In the genomic region with DNA sequence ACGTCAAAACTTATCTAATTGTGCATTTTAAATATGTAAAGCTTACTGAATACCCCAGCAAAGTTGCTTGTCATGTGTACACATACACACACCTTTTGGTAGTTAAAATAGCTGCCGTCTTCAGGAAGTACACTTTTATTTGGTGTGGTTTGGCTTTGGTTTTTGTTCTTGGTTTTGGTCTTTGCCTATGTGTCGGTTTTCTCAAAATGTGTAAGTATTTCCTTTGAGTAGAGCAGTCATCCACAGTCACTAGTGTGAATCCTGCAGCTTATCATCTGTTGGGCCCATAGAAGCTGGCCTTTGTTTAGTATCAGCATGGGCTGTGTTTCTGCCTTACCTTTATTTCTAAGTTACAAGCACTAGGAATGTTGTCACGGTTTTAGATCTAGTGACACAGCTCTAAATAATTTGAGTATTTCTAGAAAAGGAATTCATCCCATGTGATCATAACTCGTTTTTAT, we compare ENCODE assay signal across 7 cellular contexts. TPM values are rescaled to one million over a fixed set of nuclear protein-coding genes. Genes with fewer than 3 reads are reported as not detected.
DNase-seq lines count a peak whose midpoint lies in the region; ATAC-seq and TF ChIP-seq lines count a peak whose summit lies in the region.

No MANE protein-coding gene starts in this region.

- H3F3A ChIP-seq in MM.1S (ENCODE audit: insufficient read depth, low read length) = peaks cover 39% of the 10 kb centered on the region

- H3K4me3 Mint-ChIP-seq in H9 = peak overlapping the region; percentile 63 to 90
- H3K4me3 Mint-ChIP-seq in natural killer cell treated with Interleukin-12 subunit alpha and Interleukin-12 subunit beta and Interleukin-15 and Interleukin-18, amount 100 ng/mL, for 72 hours = peak overlapping the region; percentile 65

- no peaks in the 10 kb centered on the region for H3K79me1 ChIP-seq in H9 (ENCODE audit: insufficient read depth, low read depth, low read length, poor library complexity, severe bottlenecking)

- H3K14ac ChIP-seq in H9 (ENCODE audit: insufficient read depth, low read length) = no peak overlapping the region

- no CpG with 5 or more reads among the region's 5 CpGs for WGBS in H9 (ENCODE audit: extremely low coverage, insufficient read length, low lambda C conversion rate)

- no peaks in the 10 kb centered on the region for H3K9me2 ChIP-seq in MM.1S (replicated peaks; ENCODE audit: insufficient read depth, low read length)

- no peak overlapping the region for H3K18ac ChIP-seq in H9 (ENCODE audit: insufficient read length, low read depth, low read length)

- H2BK15ac ChIP-seq in H9 (ENCODE audit: low read depth, low read length) = no peak overlapping the region

- H4K5ac ChIP-seq in H9 (ENCODE audit: insufficient read length, low read depth, low read length) = no peak overlapping the region

- no peak overlapping the region for H4K8ac ChIP-seq in H9 (replicated peaks; ENCODE audit: insufficient read length, low read depth, low read length)

- H2BK20ac ChIP-seq in H9 (ENCODE audit: low read depth, low read length, poor library complexity, severe bottlenecking) = no peak overlapping the region

- H3K4me3 ChIP-seq in MM.1S (ENCODE audit: low read length) = peak overlapping the region; percentile 78
- H3K4me3 ChIP-seq in duodenal mucosa (ENCODE audit: low read depth in 1 of 2, low read length in 2 of 2) = peak overlapping the region; percentile 72 to 77

- H3K27ac ChIP-seq in H9 (ENCODE audit: insufficient read length, low read depth, low read length) = no peak overlapping the region
- H3K27ac ChIP-seq in MM.1S (ENCODE audit: low read length) = peak overlapping the region; percentile 62; the same call in 1 of the 2 replicates
- H3K27ac ChIP-seq in duodenal mucosa (ENCODE audit: low read depth, low read length) = peak overlapping the region; percentile 77

- H3K27ac Mint-ChIP-seq in H9 = no peak overlapping the region; a peak in 1 of 7 replicates
- H3K27ac Mint-ChIP-seq in natural killer cell treated with Interleukin-12 subunit alpha and Interleukin-12 subunit beta and Interleukin-15 and Interleukin-18, amount 100 ng/mL, for 72 hours = peak overlapping the region; percentile 9 to 26

- H3K9ac ChIP-seq in H9 (ENCODE audit: extremely low read depth, insufficient read length, low read length) (peak overlapping the region; percentile 85), MM.1S (ENCODE audit: low read length) (peak overlapping the region; percentile 69; the same call in 1 of the 2 replicates), duodenal mucosa (ENCODE audit: low read depth in 1 of 2, low read length in 2 of 2) (peak overlapping the region; percentile 65 to 82)

- H4K20me1 ChIP-seq in H9 (ENCODE audit: control insufficient read depth, insufficient read depth, insufficient read length) (no peaks in the 10 kb centered on the region), MM.1S (ENCODE audit: insufficient read depth, low read length) (no peaks in the 10 kb centered on the region; the same call in 1 of the 2 replicates)

- peaks cover 28 to 29% of the 10 kb centered on the region in 2 experiments for H3K4me1 Mint-ChIP-seq in H9
- H3K4me1 Mint-ChIP-seq in natural killer cell treated with Interleukin-12 subunit alpha and Interleukin-12 subunit beta and Interleukin-15 and Interleukin-18, amount 100 ng/mL, for 72 hours (ENCODE audit: low read depth in 2 of 2) = peaks cover 8 to 51% of the 10 kb centered on the region in 2 donors

- H3K36me3 Mint-ChIP-seq in H9 (ENCODE audit: insufficient read depth in 1 of 3, low read depth in 3 of 3) = peaks cover 12 to 13% (median 12%) of the 10 kb centered on the region in 3 experiments
- H3K36me3 Mint-ChIP-seq in natural killer cell treated with Interleukin-12 subunit alpha and Interleukin-12 subunit beta and Interleukin-15 and Interleukin-18, amount 100 ng/mL, for 72 hours = peaks cover 5% of the 10 kb centered on the region

- H4K91ac ChIP-seq in H9 (ENCODE audit: insufficient read length, low read depth, low read length) = no peak overlapping the region

- H3K4me1 ChIP-seq in H9 (ENCODE audit: insufficient read depth, low read length) = no peaks in the 10 kb centered on the region; the same call in 1 of the 2 replicates
- H3K4me1 ChIP-seq in MM.1S (ENCODE audit: low read length) = peaks cover 30% of the 10 kb centered on the region
- H3K4me1 ChIP-seq in duodenal mucosa (ENCODE audit: control insufficient read depth in 1 of 2, insufficient read depth in 2 of 2, low read length in 2 of 2) = peaks cover 10 to 15% of the 10 kb centered on the region in 2 donors

- no peaks in the 10 kb centered on the region for H3K23me2 ChIP-seq in H9 (ENCODE audit: insufficient read length, low read depth, low read length, poor library complexity, severe bottlenecking)

- H3K56ac ChIP-seq in H9 (ENCODE audit: insufficient read length, low read depth, low read length) = no peak overlapping the region

- no peaks in the 10 kb centered on the region for H3K27me3 Mint-ChIP-seq in H9 (ENCODE audit: low read depth)
- H3K27me3 Mint-ChIP-seq in natural killer cell treated with Interleukin-12 subunit alpha and Interleukin-12 subunit beta and Interleukin-15 and Interleukin-18, amount 100 ng/mL, for 72 hours = no peaks in the 10 kb centered on the region

- H3K27me3 ChIP-seq in H9 (ENCODE audit: insufficient read depth, low read length) = no peaks in the 10 kb centered on the region
- no peaks in the 10 kb centered on the region for H3K27me3 ChIP-seq in MM.1S (replicated peaks; ENCODE audit: insufficient read depth, low read length)
- no peaks in the 10 kb centered on the region for H3K27me3 ChIP-seq in duodenal mucosa (ENCODE audit: control insufficient read depth in 1 of 2, insufficient read depth in 2 of 2, low read length in 2 of 2)

- H2AFZ ChIP-seq in H9 (ENCODE audit: low read length) (no peak overlapping the region), MM.1S (ENCODE audit: low read length) (no peak overlapping the region)

- no peak overlapping the region for H2BK5ac ChIP-seq in H9 (ENCODE audit: insufficient read length, low read length)

- H2BK12ac ChIP-seq in H9 (ENCODE audit: insufficient read length, low read depth, low read length) = no peak overlapping the region

- H2BK120ac ChIP-seq in H9 (ENCODE audit: low read depth, low read length, poor library complexity, severe bottlenecking) = no peak overlapping the region

- ATAC-seq in GM18511 (IDR thresholded peaks at IDR 0.05; ENCODE audit: unreplicated experiment) = peak; percentile 57
- peak; percentile 71 to 83 for ATAC-seq in natural killer cell treated with Interleukin-12 subunit alpha and Interleukin-12 subunit beta and Interleukin-15 and Interleukin-18, amount 100 ng/mL, for 72 hours

- no peak overlapping the region for H3K4ac ChIP-seq in H9 (ENCODE audit: low read depth, low read length)

- no peaks in the 10 kb centered on the region for H3K9me3 Mint-ChIP-seq in H9
- no peaks in the 10 kb centered on the region for H3K9me3 Mint-ChIP-seq in natural killer cell treated with Interleukin-12 subunit alpha and Interleukin-12 subunit beta and Interleukin-15 and Interleukin-18, amount 100 ng/mL, for 72 hours

- no peak overlapping the region for H2AK5ac ChIP-seq in H9 (ENCODE audit: insufficient read length, low read length)

- H3K79me2 ChIP-seq in H9 (ENCODE audit: insufficient read depth, low read length) (peaks cover 14% of the 10 kb centered on the region; the same call in 1 of the 2 replicates), MM.1S (ENCODE audit: low read length) (peaks cover 78% of the 10 kb centered on the region)

- H3T11ph ChIP-seq in H9 (ENCODE audit: low read length) = no peak overlapping the region

- H3K9me3 ChIP-seq in H9 (ENCODE audit: control insufficient read depth, low read depth, low read length) = no peaks in the 10 kb centered on the region
- no peaks in the 10 kb centered on the region for H3K9me3 ChIP-seq in MM.1S (replicated peaks; ENCODE audit: insufficient read depth, low read length)
- no peaks in the 10 kb centered on the region for H3K9me3 ChIP-seq in duodenal mucosa (ENCODE audit: control insufficient read depth in 1 of 2, low read length in 2 of 2)

- no peak for DNase-seq in H9
- DNase-seq in MM.1S = peak; percentile 85
- no peak for DNase-seq in natural killer cell treated with Interleukin-12 subunit alpha and Interleukin-12 subunit beta and Interleukin-15 and Interleukin-18, amount 100 ng/mL, for 72 hours (ENCODE audit: low spot score)
- no peak for DNase-seq in NCI-H748 treated with DMSO at 0.1 percent for 48 hours (lab: John Stamatoyannopoulos, UW)
- DNase-seq in anterior cingulate cortex (lab: John Stamatoyannopoulos, UW) = no peak

- TF ChIP-seq CTCF in H9 (conservative IDR thresholded peaks at IDR 0.05) = no peak
- TF ChIP-seq CTCF in MM.1S (IDR thresholded peaks at IDR 0.05; ENCODE audit: low read length) = no peak

- no peak overlapping the region for H3K23ac ChIP-seq in H9 (ENCODE audit: insufficient read length, low read depth, low read length)

- peak overlapping the region; percentile 44 for H3K4me2 ChIP-seq in H9 (ENCODE audit: insufficient read depth, insufficient read length, low read length)
- H3K4me2 ChIP-seq in MM.1S (ENCODE audit: low read depth, low read length) = peak overlapping the region; percentile 79

- peaks cover 4% of the 10 kb centered on the region; the same call in 1 of the 2 replicates for H3K36me3 ChIP-seq in MM.1S (replicated peaks; ENCODE audit: insufficient read depth, low read length)
- H3K36me3 ChIP-seq in duodenal mucosa (ENCODE audit: control insufficient read depth in 1 of 2, insufficient read depth in 2 of 2, low read length in 2 of 2) = peaks cover 6 to 9% of the 10 kb centered on the region in 2 donors

RNA-seq across cellular contexts. Expression of a gene that starts 35.3 kb away (rescaled TPM):
- 50.6 and 57.5 TPM in 2 replicates for total RNA-seq in H9 (2021)
- total RNA-seq in natural killer cell treated with Interleukin-12 subunit alpha and Interleukin-12 subunit beta and Interleukin-15 and Interleukin-18, amount 100 ng/mL, for 72 hours = 10 to 100 TPM; 20.1 to 36.0 TPM

RNA-seq across cellular contexts. Expression of a gene that starts 43.0 kb away (rescaled TPM):
- not detected in 2 replicates for total RNA-seq in H9 (2021)
- under 1 TPM in 1 of 2 donors, not detected in 1; 0.19 TPM for total RNA-seq in natural killer cell treated with Interleukin-12 subunit alpha and Interleukin-12 subunit beta and Interleukin-15 and Interleukin-18, amount 100 ng/mL, for 72 hours

RNA-seq across cellular contexts. Expression of a gene that starts 51.7 kb away (rescaled TPM):
- total RNA-seq in H9 (2021) = not detected in 2 replicates
- total RNA-seq in natural killer cell treated with Interleukin-12 subunit alpha and Interleukin-12 subunit beta and Interleukin-15 and Interleukin-18, amount 100 ng/mL, for 72 hours = not detected

Comparison
In these comparisons a context has a peak if more than half of its experiments do, and no peak if none do; other contexts are left out.
1. H3K27ac Mint-ChIP-seq: peak in natural killer cell treated with Interleukin-12 subunit alpha and Interleukin-12 subunit beta and Interleukin-15 and Interleukin-18, amount 100 ng/mL, for 72 hours (2 of 2); none in H9 (0 of 3).
2. Peak in every context shown above with its lines, with median percentiles within 50 percentile points of each other: H3K9ac ChIP-seq.